1 cellular context compared by ENCODE assay signal in the genomic region with DNA sequence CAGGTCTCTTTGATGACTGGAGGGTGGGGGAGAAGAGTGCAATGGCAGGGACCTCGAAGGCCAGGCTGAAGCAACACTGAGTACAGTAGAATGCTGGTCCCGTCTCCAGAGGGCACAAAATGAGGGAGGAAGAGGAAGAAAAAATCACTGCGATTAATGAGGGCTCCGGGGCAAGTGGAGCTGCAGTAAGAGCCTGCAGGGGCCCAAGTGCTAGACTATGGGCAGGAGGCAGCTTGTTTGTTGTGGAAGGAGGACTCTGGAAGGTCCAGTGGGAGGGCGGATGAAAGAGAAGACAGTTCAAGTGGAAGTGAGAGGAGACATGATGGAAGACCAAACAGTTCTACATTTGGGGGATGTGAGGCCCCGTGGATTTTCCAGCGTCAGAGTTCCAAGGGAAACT.
TF ChIP-seq lines count a peak whose summit lies in the region.

No MANE protein-coding gene starts in this region.

TF ChIP-seq in IMR-90, 13 proteins besides CTCF, POLR2A, EP300 and RAD21 (continued from another document):
- TF ChIP-seq, protein P1, sequence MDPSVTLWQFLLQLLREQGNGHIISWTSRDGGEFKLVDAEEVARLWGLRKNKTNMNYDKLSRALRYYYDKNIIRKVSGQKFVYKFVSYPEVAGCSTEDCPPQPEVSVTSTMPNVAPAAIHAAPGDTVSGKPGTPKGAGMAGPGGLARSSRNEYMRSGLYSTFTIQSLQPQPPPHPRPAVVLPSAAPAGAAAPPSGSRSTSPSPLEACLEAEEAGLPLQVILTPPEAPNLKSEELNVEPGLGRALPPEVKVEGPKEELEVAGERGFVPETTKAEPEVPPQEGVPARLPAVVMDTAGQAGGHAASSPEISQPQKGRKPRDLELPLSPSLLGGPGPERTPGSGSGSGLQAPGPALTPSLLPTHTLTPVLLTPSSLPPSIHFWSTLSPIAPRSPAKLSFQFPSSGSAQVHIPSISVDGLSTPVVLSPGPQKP (IDR thresholded peaks at IDR 0.05; ENCODE audit: borderline replicate concordance, low read depth, low read length): no peak
- TF ChIP-seq RFX5 (IDR thresholded peaks at IDR 0.05; ENCODE audit: low read depth, low read length): no peak
- TF ChIP-seq CEBPB (IDR thresholded peaks at IDR 0.05; ENCODE audit: low read depth, low read length): no peak
- no peak for TF ChIP-seq RCOR1 (IDR thresholded peaks at IDR 0.05; ENCODE audit: insufficient replicate concordance, low read length)
- TF ChIP-seq, protein P2, sequence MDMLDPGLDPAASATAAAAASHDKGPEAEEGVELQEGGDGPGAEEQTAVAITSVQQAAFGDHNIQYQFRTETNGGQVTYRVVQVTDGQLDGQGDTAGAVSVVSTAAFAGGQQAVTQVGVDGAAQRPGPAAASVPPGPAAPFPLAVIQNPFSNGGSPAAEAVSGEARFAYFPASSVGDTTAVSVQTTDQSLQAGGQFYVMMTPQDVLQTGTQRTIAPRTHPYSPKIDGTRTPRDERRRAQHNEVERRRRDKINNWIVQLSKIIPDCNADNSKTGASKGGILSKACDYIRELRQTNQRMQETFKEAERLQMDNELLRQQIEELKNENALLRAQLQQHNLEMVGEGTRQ (IDR thresholded peaks at IDR 0.05; ENCODE audit: low read depth, low read length): no peak
- no peak for TF ChIP-seq MXI1 (IDR thresholded peaks at IDR 0.05; ENCODE audit: borderline replicate concordance, low read depth, low read length)
- TF ChIP-seq FOS (IDR thresholded peaks at IDR 0.05; ENCODE audit: low read depth, low read length): no peak
- TF ChIP-seq CHD1 (IDR thresholded peaks at IDR 0.05; ENCODE audit: low read depth, low read length): no peak
- TF ChIP-seq BHLHE40 (IDR thresholded peaks at IDR 0.05; ENCODE audit: low read depth, low read length): no peak
- TF ChIP-seq MAZ (IDR thresholded peaks at IDR 0.05; ENCODE audit: borderline replicate concordance, low read depth, low read length): no peak
- TF ChIP-seq NFE2L2 (IDR thresholded peaks at IDR 0.05; ENCODE audit: low read depth, low read length): no peak
- TF ChIP-seq MAFK (IDR thresholded peaks at IDR 0.05; ENCODE audit: low read depth, low read length): no peak
